ENCODE assay signal across 9 cellular contexts in genomic region chr5:62779010-62779422, GRCh38.
A peak's percentile ranks its signal among the peaks of the same experiment; 100 is the strongest.
DNase-seq lines count a peak whose midpoint lies in the region; ATAC-seq and TF ChIP-seq lines count a peak whose summit lies in the region.
"Had no signal": no experiment of that assay in that cellular context is flagged by ENCODE, and none has a peak within 500 bp of the region (broad histone marks: within the 10 kb centered on the region; RNA-seq: fewer than 3 reads in every experiment).

No MANE protein-coding gene starts in this region.

- POLR2A ChIA-PET in MCF 10A (lab: Yijun Ruan, JAX), result no interaction called here

- no peak for TF ChIP-seq POLR2A in testis (IDR thresholded peaks at IDR 0.05)

- no peaks in the 10 kb centered on the region for H3K27me3 ChIP-seq in testis

- H3K9me3 ChIP-seq in testis, result no peaks in the 10 kb centered on the region

- CTCF ChIA-PET in activated CD8-positive, alpha-beta memory T cell treated with anti-CD3 and anti-CD28 coated beads, Interleukin-2, amount 10 ng/mL, durations not matched to agents 7 days and 5 days (lab: Charles Lee), result interaction anchor here (0.8 to 4.1 kb wide), 8 partner anchors 14 to 554 kb away, joined by 3 to 18 read pairs (median 4); no protein-coding TSS in a partner anchor
- CTCF ChIA-PET in MCF 10A (lab: Yijun Ruan, JAX), result interaction anchor here (0.6 to 5.0 kb wide), 22 partner anchors 9 to 1840 kb away, joined by 3 to 40 read pairs (median 4); no protein-coding TSS in a partner anchor

- 18 to 22% methylated on average over 5 of the region's 5 CpGs for WGBS in testis, 2 donors

- no peak overlapping the region for H3K4me3 ChIP-seq in testis

- TF ChIP-seq CTCF in MCF 10A (IDR thresholded peaks at IDR 0.05; ENCODE audit: unreplicated experiment) (peak; percentile 61), testis (IDR thresholded peaks at IDR 0.05) (peak; percentile 44 to 63 (median 62))

- no peak overlapping the region for H3K27ac Mint-ChIP-seq in activated CD8-positive, alpha-beta memory T cell treated with anti-CD3 and anti-CD28 coated beads, Interleukin-2, amount 10 ng/mL, durations not matched to agents 7 days and 5 days
- H3K27ac Mint-ChIP-seq in MCF 10A (ENCODE audit: low read depth, unreplicated experiment), result no peak overlapping the region
- H3K27ac Mint-ChIP-seq: stimulated activated naive CD8-positive, alpha-beta T cell treated with anti-CD3 and anti-CD28 coated beads, Interleukin-15, Interleukin-2, amounts not matched to agents 100 ng/mL and 50 ng/mL, for 24 hours had no signal

- intact Hi-C loops in MCF 10A (cut with micrococcal nuclease), result loop anchor here (1.0 kb wide), 2 partner anchors 319 to 336 kb away; no protein-coding TSS in a partner anchor
- intact Hi-C loops in testis (cut with DNase I; ENCODE audit: low total_unique reads), result no loop called here

- H3K4me3 Mint-ChIP-seq in activated CD8-positive, alpha-beta memory T cell treated with anti-CD3 and anti-CD28 coated beads, Interleukin-2, amount 10 ng/mL, durations not matched to agents 7 days and 5 days, result no peak overlapping the region
- H3K4me3 Mint-ChIP-seq in MCF 10A (ENCODE audit: unreplicated experiment), result no peak overlapping the region
- H3K4me3 Mint-ChIP-seq: stimulated activated naive CD8-positive, alpha-beta T cell treated with anti-CD3 and anti-CD28 coated beads, Interleukin-15, Interleukin-2, amounts not matched to agents 100 ng/mL and 50 ng/mL, for 24 hours had no signal

- H3K4me1 Mint-ChIP-seq in activated CD8-positive, alpha-beta memory T cell treated with anti-CD3 and anti-CD28 coated beads, Interleukin-2, amount 10 ng/mL, durations not matched to agents 7 days and 5 days, result peaks cover 7% of the 10 kb centered on the region
- no peaks in the 10 kb centered on the region for H3K4me1 Mint-ChIP-seq in MCF 10A (ENCODE audit: insufficient read depth, unreplicated experiment)

- no peaks in the 10 kb centered on the region for H3K36me3 Mint-ChIP-seq in activated CD8-positive, alpha-beta memory T cell treated with anti-CD3 and anti-CD28 coated beads, Interleukin-2, amount 10 ng/mL, durations not matched to agents 7 days and 5 days
- H3K36me3 Mint-ChIP-seq in MCF 10A (ENCODE audit: insufficient read depth, unreplicated experiment), result no peaks in the 10 kb centered on the region

- no peak overlapping the region for H3K27ac ChIP-seq in testis

- no peak for DNase-seq in activated CD8-positive, alpha-beta memory T cell treated with anti-CD3 and anti-CD28 coated beads, Interleukin-2, amount 10 ng/mL, durations not matched to agents 7 days and 5 days
- DNase-seq in activated CD8-positive, alpha-beta memory T cell treated with anti-CD3 and anti-CD28 coated beads, Interleukin-2, amount 50 U/mL, for 4 hours, result no peak
- DNase-seq in NCI-H526 treated with DMSO at 0.1 percent for 48 hours (lab: John Stamatoyannopoulos, UW), result peak; percentile 61
- DNase-seq in MCF 10A (ENCODE audit: unreplicated experiment), result peak; percentile 69
- peak; percentile 54 for DNase-seq in islet precursor cell
- DNase-seq in testis, result peak; percentile 26

- BruUV-seq in MCF 10A (replicated peaks; lab: Mats Ljungman, UMichigan), result no TSS peak

- peak; percentile 65 for ATAC-seq in activated CD8-positive, alpha-beta memory T cell treated with anti-CD3 and anti-CD28 coated beads, Interleukin-2, amount 10 ng/mL, durations not matched to agents 7 days and 5 days
- ATAC-seq in HG03066 (IDR thresholded peaks at IDR 0.05; ENCODE audit: low read depth, unreplicated experiment) (peak; percentile 62), GM18861 (IDR thresholded peaks at IDR 0.05; ENCODE audit: unreplicated experiment) (no peak)

- no peaks in the 10 kb centered on the region for H3K9me3 Mint-ChIP-seq in activated CD8-positive, alpha-beta memory T cell treated with anti-CD3 and anti-CD28 coated beads, Interleukin-2, amount 10 ng/mL, durations not matched to agents 7 days and 5 days (ENCODE audit: low read depth)
- H3K9me3 Mint-ChIP-seq in MCF 10A (ENCODE audit: unreplicated experiment), result no peaks in the 10 kb centered on the region
- H3K9me3 Mint-ChIP-seq: stimulated activated naive CD8-positive, alpha-beta T cell treated with anti-CD3 and anti-CD28 coated beads, Interleukin-15, Interleukin-2, amounts not matched to agents 100 ng/mL and 50 ng/mL, for 24 hours had no signal

- H3K4me1 ChIP-seq in testis, result no peaks in the 10 kb centered on the region

- peaks cover 3% of the 10 kb centered on the region for H3K27me3 Mint-ChIP-seq in activated CD8-positive, alpha-beta memory T cell treated with anti-CD3 and anti-CD28 coated beads, Interleukin-2, amount 10 ng/mL, durations not matched to agents 7 days and 5 days
- no peaks in the 10 kb centered on the region for H3K27me3 Mint-ChIP-seq in MCF 10A (ENCODE audit: insufficient read depth, unreplicated experiment)
- H3K27me3 Mint-ChIP-seq: stimulated activated naive CD8-positive, alpha-beta T cell treated with anti-CD3 and anti-CD28 coated beads, Interleukin-15, Interleukin-2, amounts not matched to agents 100 ng/mL and 50 ng/mL, for 24 hours had no signal

- H3K36me3 ChIP-seq in testis (ENCODE audit: low read depth, missing control alignments), result no peaks in the 10 kb centered on the region

Comparison
In these comparisons a context has a peak if more than half of its experiments do, and no peak if none do; other contexts are left out.
1. DNase-seq: peak in NCI-H526 treated with DMSO at 0.1 percent for 48 hours (single experiment), MCF 10A (single experiment), islet precursor cell (single experiment) and testis (single experiment); none in activated CD8-positive, alpha-beta memory T cell treated with anti-CD3 and anti-CD28 coated beads, Interleukin-2, amount 10 ng/mL, durations not matched to agents 7 days and 5 days (single experiment) and activated CD8-positive, alpha-beta memory T cell treated with anti-CD3 and anti-CD28 coated beads, Interleukin-2, amount 50 U/mL, for 4 hours (single experiment).